ENCODE assay signal across 13 cellular contexts in genomic region chr15:95169701-95170459, GRCh38.
DNase-seq lines count a peak whose midpoint lies in the region; ATAC-seq, FAIRE-seq and TF ChIP-seq lines count a peak whose summit lies in the region.
"Had no signal": no experiment of that assay in that cellular context is flagged by ENCODE, and none has a peak within 500 bp of the region (broad histone marks: within the 10 kb centered on the region; RNA-seq: fewer than 3 reads in every experiment).

No MANE protein-coding gene starts in this region.

- H3K36me3 Mint-ChIP-seq in activated naive CD4-positive, alpha-beta T cell treated with anti-CD3 and anti-CD28 coated beads, Interleukin-2, amount 50 U/mL, for 24 hours: no peaks in the 10 kb centered on the region
- no peaks in the 10 kb centered on the region for H3K36me3 Mint-ChIP-seq in activated naive CD4-positive, alpha-beta T cell treated with anti-CD3 and anti-CD28 coated beads, Interleukin-2, amount 10 ng/mL, durations not matched to agents 7 days and 5 days

- CTCF ChIA-PET in activated naive CD4-positive, alpha-beta T cell treated with anti-CD3 and anti-CD28 coated beads, Interleukin-2, amount 10 ng/mL, durations not matched to agents 7 days and 5 days (lab: Charles Lee): no interaction called here

- no peak overlapping the region for H3K27ac ChIP-seq in ovary
- no peak overlapping the region for H3K27ac ChIP-seq in aorta (ENCODE audit: low read depth in 1 of 2, low read length in 2 of 2)
- H3K27ac ChIP-seq: 22Rv1 had no signal

- no peak overlapping the region for H3K4me3 Mint-ChIP-seq in activated naive CD4-positive, alpha-beta T cell treated with anti-CD3 and anti-CD28 coated beads, Interleukin-2, amount 50 U/mL, for 24 hours
- no peak overlapping the region for H3K4me3 Mint-ChIP-seq in activated naive CD4-positive, alpha-beta T cell treated with anti-CD3 and anti-CD28 coated beads, Interleukin-2, amount 10 ng/mL, durations not matched to agents 7 days and 5 days

- H3K4me1 ChIP-seq in ovary (ENCODE audit: insufficient read depth) (no peaks in the 10 kb centered on the region), aorta (ENCODE audit: control insufficient read depth in 1 of 2, insufficient read depth in 2 of 2, low read length in 2 of 2) (peaks cover 0 to 2% of the 10 kb centered on the region in 2 donors)

- no peaks in the 10 kb centered on the region for H3K9me3 Mint-ChIP-seq in activated naive CD4-positive, alpha-beta T cell treated with anti-CD3 and anti-CD28 coated beads, Interleukin-2, amount 50 U/mL, for 24 hours
- no peaks in the 10 kb centered on the region for H3K9me3 Mint-ChIP-seq in activated naive CD4-positive, alpha-beta T cell treated with anti-CD3 and anti-CD28 coated beads, Interleukin-2, amount 10 ng/mL, durations not matched to agents 7 days and 5 days

- no peaks in the 10 kb centered on the region for H3K4me1 Mint-ChIP-seq in activated naive CD4-positive, alpha-beta T cell treated with anti-CD3 and anti-CD28 coated beads, Interleukin-2, amount 50 U/mL, for 24 hours
- no peaks in the 10 kb centered on the region for H3K4me1 Mint-ChIP-seq in activated naive CD4-positive, alpha-beta T cell treated with anti-CD3 and anti-CD28 coated beads, Interleukin-2, amount 10 ng/mL, durations not matched to agents 7 days and 5 days

- intact Hi-C loops in ovary (cut with DNase I): no loop called here
- intact Hi-C loops in aorta (cut with DNase I): loop anchor here (10.0 kb wide), 6 partner anchors 105 to 1185 kb away; no protein-coding TSS in a partner anchor
- intact Hi-C loops in Right ventricle myocardium superior (cut with DNase I): no loop called here

- H3K4me3 ChIP-seq in fibroblast of the aortic adventitia (ENCODE audit: low read depth, low read length): no peak overlapping the region
- peak overlapping the region; percentile 20 for H3K4me3 ChIP-seq in ovary
- H3K4me3 ChIP-seq in aorta (ENCODE audit: low read length in 2 of 2): no peak overlapping the region

- no peaks in the 10 kb centered on the region for H3K9me3 ChIP-seq in ovary
- H3K9me3 ChIP-seq in aorta (ENCODE audit: control insufficient read depth, low read length): no peaks in the 10 kb centered on the region

- 67 to 86% (median 85%) methylated on average over 25 of the region's 25 CpGs for WGBS in ovary, 3 donors
- 74 to 79% methylated on average over 25 of the region's 25 CpGs for WGBS in aorta, 2 donors

- peak overlapping the region; percentile 7 for H3K27ac Mint-ChIP-seq in activated naive CD4-positive, alpha-beta T cell treated with anti-CD3 and anti-CD28 coated beads, Interleukin-2, amount 50 U/mL, for 24 hours
- H3K27ac Mint-ChIP-seq in activated naive CD4-positive, alpha-beta T cell treated with anti-CD3 and anti-CD28 coated beads, Interleukin-2, amount 10 ng/mL, durations not matched to agents 7 days and 5 days: no peak overlapping the region

- TF ChIP-seq EP300 in ovary (IDR thresholded peaks at IDR 0.05): no peak

- no peak for FAIRE-seq in H54 (lab: Jason Lieb, UNC)
- FAIRE-seq: kidney had no signal

- no peaks in the 10 kb centered on the region for H3K36me3 ChIP-seq in ovary
- H3K36me3 ChIP-seq in aorta (ENCODE audit: control insufficient read depth in 1 of 2, insufficient read depth in 2 of 2, low read length in 1 of 2): no peaks in the 10 kb centered on the region

- peaks cover 12% of the 10 kb centered on the region for H3K27me3 Mint-ChIP-seq in activated naive CD4-positive, alpha-beta T cell treated with anti-CD3 and anti-CD28 coated beads, Interleukin-2, amount 50 U/mL, for 24 hours
- no peaks in the 10 kb centered on the region for H3K27me3 Mint-ChIP-seq in activated naive CD4-positive, alpha-beta T cell treated with anti-CD3 and anti-CD28 coated beads, Interleukin-2, amount 10 ng/mL, durations not matched to agents 7 days and 5 days

- TF ChIP-seq CTCF in fibroblast of the aortic adventitia (IDR thresholded peaks at IDR 0.05; ENCODE audit: insufficient read depth, low read length) (no peak), ovary (IDR thresholded peaks at IDR 0.05) (no peak)

- no peak for DNase-seq in activated naive CD4-positive, alpha-beta T cell treated with anti-CD3 and anti-CD28 coated beads, Interleukin-2, amount 10 ng/mL, durations not matched to agents 7 days and 5 days
- DNase-seq in fibroblast of the aortic adventitia (ENCODE audit: low read depth): peak; percentile 13
- DNase-seq in ovary: peak in 1 of 5 donors; percentile 36
- DNase-seq in aorta: peak; percentile 45 to 65
- no peak for DNase-seq in stimulated activated CD4-positive, alpha-beta T cell treated with anti-CD3 and anti-CD28 coated beads, Interleukin-4, amount 100 ng/mL, for 1 hour
- DNase-seq in Right ventricle myocardium superior: no peak
- DNase-seq in H54 (ENCODE audit: insufficient read length, low spot score): no peak
- DNase-seq: activated CD8-positive, alpha-beta memory T cell treated with anti-CD3 and anti-CD28 coated beads for 24 hours; erythroblast; kidney; NCI-H82 had no signal

- H3K27me3 ChIP-seq in ovary (no peaks in the 10 kb centered on the region), aorta (ENCODE audit: control insufficient read depth in 1 of 2, insufficient read depth in 2 of 2, low read length in 1 of 2) (no peaks in the 10 kb centered on the region)

- TF ChIP-seq POLR2A in ovary (IDR thresholded peaks at IDR 0.05) (no peak), H54 (IDR thresholded peaks at IDR 0.05; ENCODE audit: low read depth, low read length) (no peak)

- peak; percentile 67 for ATAC-seq in aorta (ENCODE audit: low FRiP score)
- no peak for ATAC-seq in Right ventricle myocardium superior (ENCODE audit: poor library complexity)

Comparison
In these comparisons a context has a peak if more than half of its experiments do, and no peak if none do; other contexts are left out.
1. DNase-seq: peak in fibroblast of the aortic adventitia (single experiment) and aorta (2 of 2); none in activated naive CD4-positive, alpha-beta T cell treated with anti-CD3 and anti-CD28 coated beads, Interleukin-2, amount 10 ng/mL, durations not matched to agents 7 days and 5 days (single experiment), stimulated activated CD4-positive, alpha-beta T cell treated with anti-CD3 and anti-CD28 coated beads, Interleukin-4, amount 100 ng/mL, for 1 hour (single experiment), Right ventricle myocardium superior (single experiment) and H54 (single experiment).
2. intact Hi-C loops: an anchor here in aorta (10.0 kb wide); none called in ovary and Right ventricle myocardium superior.